In genomic region chr6:14865609-14866100, GRCh38 we compare ENCODE assay signal across 1 cellular context.
TF ChIP-seq lines count a peak whose summit lies in the region.

No MANE protein-coding gene starts in this region.

TF ChIP-seq in K562, 482 proteins besides CTCF, POLR2A, EP300 and RAD21 (continued from another document and continues in another):
- TF ChIP-seq ZBTB9 (CRISPR knock-in tag; IDR thresholded peaks at IDR 0.05) (no peak), MIER1 (IDR thresholded peaks at IDR 0.05; ENCODE audit: low read depth) (no peak), GABPA (tag; conservative IDR thresholded peaks at IDR 0.05; ENCODE audit: low read depth) (0 out of 2 replicates have a peak, but pooled peaks have one; percentile 37), HOXB6 (CRISPR knock-in tag; IDR thresholded peaks at IDR 0.05; ENCODE audit: borderline replicate concordance) (no peak), POLR2B (IDR thresholded peaks at IDR 0.05; ENCODE audit: low read depth, partially characterized antibody) (no peak), RNF219 (CRISPR knock-in tag; IDR thresholded peaks at IDR 0.05) (no peak), ZKSCAN8 (CRISPR knock-in tag; IDR thresholded peaks at IDR 0.05) (no peak), PRDM10 (IDR thresholded peaks at IDR 0.05; ENCODE audit: partially characterized antibody) (no peak), DLX4 (CRISPR knock-in tag; IDR thresholded peaks at IDR 0.05) (no peak), SIRT6 (IDR thresholded peaks at IDR 0.05; ENCODE audit: low read depth, low read length) (no peak), ZNF609 (CRISPR knock-in tag; IDR thresholded peaks at IDR 0.05; ENCODE audit: borderline replicate concordance) (no peak), ZNF449 (CRISPR knock-in tag; IDR thresholded peaks at IDR 0.05) (no peak), ZNF830 (CRISPR knock-in tag; IDR thresholded peaks at IDR 0.05) (no peak), ETV5 (CRISPR knock-in tag; IDR thresholded peaks at IDR 0.05; ENCODE audit: low read depth) (no peak), ZC3H4 (CRISPR knock-in tag; IDR thresholded peaks at IDR 0.05; ENCODE audit: borderline replicate concordance) (no peak), KAT7 (CRISPR knock-in tag; IDR thresholded peaks at IDR 0.05; ENCODE audit: borderline replicate concordance) (no peak), DMBX1 (CRISPR knock-in tag; IDR thresholded peaks at IDR 0.05; ENCODE audit: borderline replicate concordance) (peak; percentile 24; the same call in 1 of the 2 replicates), ZNF780A (CRISPR knock-in tag; IDR thresholded peaks at IDR 0.05) (no peak), ZNF75A (CRISPR knock-in tag; IDR thresholded peaks at IDR 0.05) (no peak), ELF1 (tag; IDR thresholded peaks at IDR 0.05) (no peak), ZBTB17 (CRISPR knock-in tag; IDR thresholded peaks at IDR 0.05) (no peak), CEBPB (tag; IDR thresholded peaks at IDR 0.05) (peak; percentile 63), TBL1XR1 (IDR thresholded peaks at IDR 0.05; ENCODE audit: low read length in 2 of 2) (no peak), SAP30 (IDR thresholded peaks at IDR 0.05; ENCODE audit: borderline replicate concordance, insufficient read depth, low read depth, low read length, poor library complexity, severe bottlenecking) (no peak), MYBL2 (IDR thresholded peaks at IDR 0.05; ENCODE audit: low read depth) (no peak), MYBL2 (CRISPR knock-in tag; IDR thresholded peaks at IDR 0.05; ENCODE audit: borderline replicate concordance) (no peak), ZNF407 (IDR thresholded peaks at IDR 0.05; ENCODE audit: low read depth) (no peak), JUN (IDR thresholded peaks at IDR 0.05; ENCODE audit: borderline replicate concordance, low read depth, low read length) (peak; percentile 65), JUN (CRISPR knock-in tag; IDR thresholded peaks at IDR 0.05; ENCODE audit: borderline replicate concordance) (no peak), SRSF1 (IDR thresholded peaks at IDR 0.05; ENCODE audit: low read depth, low read length) (no peak), TCF3 (CRISPR knock-in tag; IDR thresholded peaks at IDR 0.05) (no peak), YBX1 (IDR thresholded peaks at IDR 0.05) (no peak), THRA (IDR thresholded peaks at IDR 0.05) (no peak)
